1 cellular context compared by ENCODE assay signal in the genomic region with DNA sequence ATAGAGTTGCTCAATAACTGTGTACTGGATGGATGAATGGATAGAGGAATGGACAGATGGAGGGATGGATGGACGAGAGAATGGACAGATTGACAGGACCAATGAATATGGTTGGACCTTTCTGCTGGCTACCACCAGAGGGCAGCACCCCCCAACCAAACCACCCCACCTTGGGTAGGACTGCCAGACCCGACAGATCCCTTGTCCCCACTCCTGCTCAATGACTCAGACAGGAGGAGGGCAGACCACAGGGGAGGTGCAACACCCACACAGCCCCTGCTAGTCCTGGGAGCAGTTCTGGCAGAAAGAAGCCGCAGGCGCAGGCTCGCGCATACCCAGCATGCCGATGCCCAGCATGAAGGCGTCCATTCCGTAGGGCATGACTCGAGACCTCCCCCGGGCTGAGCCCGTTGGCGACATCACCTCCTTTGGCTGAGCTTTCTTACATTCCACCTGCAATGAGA.
TF ChIP-seq lines count a peak whose summit lies in the region.

No MANE protein-coding gene starts in this region.

TF ChIP-seq in endothelial cell of umbilical vein, 7 proteins besides CTCF, POLR2A, EP300 and RAD21:
- TF ChIP-seq EZH2 (IDR thresholded peaks at IDR 0.05; ENCODE audit: borderline replicate concordance, low read depth, low read length, severe bottlenecking) (no peak), JUN (IDR thresholded peaks at IDR 0.05; ENCODE audit: borderline replicate concordance, insufficient read depth, insufficient read length, low read depth) (no peak), GATA2 (IDR thresholded peaks at IDR 0.05; ENCODE audit: insufficient read depth, insufficient read length, low read depth, low read length) (no peak), MYC (IDR thresholded peaks at IDR 0.05; ENCODE audit: low read depth, low read length) (no peak), FOS (IDR thresholded peaks at IDR 0.05; ENCODE audit: borderline replicate concordance, insufficient read depth, low read length) (no peak), POLR2AphosphoS5 (IDR thresholded peaks at IDR 0.05; ENCODE audit: insufficient read depth, low read depth, low read length) (no peak)
- TF ChIP-seq, protein P1, sequence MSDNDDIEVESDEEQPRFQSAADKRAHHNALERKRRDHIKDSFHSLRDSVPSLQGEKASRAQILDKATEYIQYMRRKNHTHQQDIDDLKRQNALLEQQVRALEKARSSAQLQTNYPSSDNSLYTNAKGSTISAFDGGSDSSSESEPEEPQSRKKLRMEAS (IDR thresholded peaks at IDR 0.05; ENCODE audit: insufficient read depth, insufficient read length): no peak
